Comparison of ENCODE assay signal across 8 cellular contexts in the genomic region with DNA sequence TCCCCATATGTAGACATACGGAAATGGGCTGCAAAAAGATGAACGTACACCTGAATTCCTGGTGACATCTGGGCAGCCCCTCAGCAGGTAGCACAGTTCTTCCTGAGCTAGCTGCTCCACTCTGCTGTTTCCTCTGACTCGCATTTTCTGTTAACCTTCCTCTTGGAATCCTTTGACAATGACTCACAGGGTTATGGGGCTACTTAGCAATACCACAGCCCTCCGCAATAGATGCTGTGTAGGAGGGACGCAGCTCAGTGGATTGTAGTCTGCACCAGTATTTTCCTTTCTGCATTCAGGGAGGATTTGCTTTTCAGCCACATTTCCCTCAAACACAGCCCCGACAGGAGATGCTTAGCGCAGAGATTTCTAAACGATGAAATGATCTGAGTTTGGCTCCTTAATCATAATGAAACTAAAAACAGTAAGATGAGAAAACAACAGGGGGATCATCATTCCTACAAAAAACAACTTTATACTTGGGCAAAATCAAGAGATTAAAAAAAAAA. TPM values are rescaled to one million over a fixed set of nuclear protein-coding genes. Genes with fewer than 3 reads are reported as not detected.
DNase-seq lines count a peak whose midpoint lies in the region; ATAC-seq and TF ChIP-seq lines count a peak whose summit lies in the region.

No MANE protein-coding gene starts in this region.

- H3K27me3 ChIP-seq in left lung: peaks cover 0 to 23% of the 10 kb centered on the region in 2 donors

- no peaks in the 10 kb centered on the region for H3K36me3 ChIP-seq in left lung

- POLR2A ChIA-PET in RWPE1 (lab: Yijun Ruan, JAX; ENCODE audit: low non-redundant PET) (no interaction called here), MCF 10A (lab: Yijun Ruan, JAX) (interaction anchor here (0.7 to 4.0 kb wide), 17 partner anchors 8 to 284 kb away, joined by 3 to 47 read pairs (median 4); a partner anchor contains a TSS)

- H3K27ac ChIP-seq in RWPE1: peak overlapping the region; percentile 44; the same call in 1 of the 2 replicates
- H3K27ac ChIP-seq in left lung: peak overlapping the region; percentile 34 to 81

- H3K9me3 Mint-ChIP-seq in MCF 10A (ENCODE audit: unreplicated experiment): peaks cover 8% of the 10 kb centered on the region
- H3K9me3 Mint-ChIP-seq in stimulated activated naive B cell treated with anti-CD40 and anti-IgM and Interleukin-4, amounts not matched to agents 10 μg/mL and 1 μg/mL and 100 μg/mL, for 72 hours: peaks cover 0 to 4% of the 10 kb centered on the region in 2 donors

- CTCF ChIA-PET in RWPE1 (lab: Yijun Ruan, JAX) (no interaction called here), MCF 10A (lab: Yijun Ruan, JAX) (interaction anchor here (0.7 to 6.9 kb wide), 11 partner anchors 12 to 344 kb away, joined by 3 to 54 read pairs (median 5); a partner anchor contains a TSS)

- ATAC-seq in Right ventricle myocardium inferior: peak; percentile 45
- peak; percentile 10 for ATAC-seq in HG03103 (IDR thresholded peaks at IDR 0.05; ENCODE audit: low read depth, unreplicated experiment)
- peak; percentile 78 for ATAC-seq in left lung
- ATAC-seq in stimulated activated naive B cell treated with anti-CD40 and anti-IgM and Interleukin-4, amounts not matched to agents 10 μg/mL and 1 μg/mL and 100 μg/mL, for 72 hours (replicated peaks): peak; percentile 66 to 72

- intact Hi-C loops in Right ventricle myocardium inferior (cut with DNase I) (no loop called here), cardiac septum (cut with DNase I) (loop anchor here (2.0 kb wide), 1 partner anchor 65 kb away; no protein-coding TSS in a partner anchor), MCF 10A (cut with micrococcal nuclease) (loop anchor here (1.0 to 10.0 kb wide), 2 partner anchors 69 to 186 kb away; no protein-coding TSS in a partner anchor), left lung (cut with DNase I) (loop anchor here in 1 of 2 donors (10.0 kb wide), 1 partner anchor 49 kb away; no protein-coding TSS in a partner anchor)

- no TSS peak for BruUV-seq in MCF 10A (replicated peaks; lab: Mats Ljungman, UMichigan)

- H3K4me1 ChIP-seq in left lung: peaks cover 10 to 30% of the 10 kb centered on the region in 2 donors

- peaks cover 0 to 5% of the 10 kb centered on the region in 2 donors for H3K9me3 ChIP-seq in left lung

- peak overlapping the region in 1 of 2 donors; percentile 19 for H3K4me3 ChIP-seq in left lung

- no peak overlapping the region for H3K27ac Mint-ChIP-seq in MCF 10A (ENCODE audit: low read depth, unreplicated experiment)
- H3K27ac Mint-ChIP-seq in stimulated activated naive B cell treated with anti-CD40 and anti-IgM and Interleukin-4, amounts not matched to agents 10 μg/mL and 1 μg/mL and 100 μg/mL, for 72 hours: peak overlapping the region; percentile 97

- no peaks in the 10 kb centered on the region for H3K27me3 Mint-ChIP-seq in MCF 10A (ENCODE audit: insufficient read depth, unreplicated experiment)
- no peaks in the 10 kb centered on the region for H3K27me3 Mint-ChIP-seq in stimulated activated naive B cell treated with anti-CD40 and anti-IgM and Interleukin-4, amounts not matched to agents 10 μg/mL and 1 μg/mL and 100 μg/mL, for 72 hours

- DNase-seq in Right ventricle myocardium inferior (ENCODE audit: missing footprints) (no peak), cardiac septum (ENCODE audit: low spot score) (no peak), RWPE1 (ENCODE audit: low spot score) (peak; percentile 92), MCF 10A (ENCODE audit: unreplicated experiment) (peak; percentile 83), left lung (peak in 1 of 2 donors; percentile 52), superior temporal gyrus (ENCODE audit: extremely low spot score) (no peak)
- peak; percentile 57 for DNase-seq in stimulated activated naive B cell treated with anti-CD40 and anti-IgM and Interleukin-4, amounts not matched to agents 10 μg/mL and 1 μg/mL and 100 μg/mL, for 72 hours

- H3K4me3 Mint-ChIP-seq in MCF 10A (ENCODE audit: unreplicated experiment): peak overlapping the region; percentile 68
- peak overlapping the region; percentile 83 to 84 for H3K4me3 Mint-ChIP-seq in stimulated activated naive B cell treated with anti-CD40 and anti-IgM and Interleukin-4, amounts not matched to agents 10 μg/mL and 1 μg/mL and 100 μg/mL, for 72 hours

- H3K4me1 Mint-ChIP-seq in MCF 10A (ENCODE audit: insufficient read depth, unreplicated experiment): peaks cover 9% of the 10 kb centered on the region
- peaks cover 48 to 90% of the 10 kb centered on the region in 2 donors for H3K4me1 Mint-ChIP-seq in stimulated activated naive B cell treated with anti-CD40 and anti-IgM and Interleukin-4, amounts not matched to agents 10 μg/mL and 1 μg/mL and 100 μg/mL, for 72 hours

- H3K36me3 Mint-ChIP-seq in MCF 10A (ENCODE audit: insufficient read depth, unreplicated experiment): no peaks in the 10 kb centered on the region
- H3K36me3 Mint-ChIP-seq in stimulated activated naive B cell treated with anti-CD40 and anti-IgM and Interleukin-4, amounts not matched to agents 10 μg/mL and 1 μg/mL and 100 μg/mL, for 72 hours: peaks cover 7 to 27% of the 10 kb centered on the region in 2 donors

- no peak for TF ChIP-seq CTCF in RWPE1 (conservative IDR thresholded peaks at IDR 0.05; ENCODE audit: low read depth)
- no peak for TF ChIP-seq CTCF in MCF 10A (IDR thresholded peaks at IDR 0.05; ENCODE audit: unreplicated experiment)
- peak in 1 of 2 donors; percentile 10 for TF ChIP-seq CTCF in left lung (IDR thresholded peaks at IDR 0.05)

RNA-seq across cellular contexts. Expression of a gene that starts 12.4 kb away (rescaled TPM):
- total RNA-seq in Right ventricle myocardium inferior: 2.2 TPM
- 8.4 TPM for total RNA-seq in cardiac septum
- 7.5 and 9.9 TPM in 2 replicates for total RNA-seq in MCF 10A (2022)
- total RNA-seq in left lung: 1 to 10 TPM; 3.8 to 5.6 TPM

Comparison
In these comparisons a context has a peak if more than half of its experiments do, and no peak if none do; other contexts are left out.
1. ATAC-seq: peak in every context shown above with its lines; median percentile 78 in left lung; 69 in stimulated activated naive B cell treated with anti-CD40 and anti-IgM and Interleukin-4, amounts not matched to agents 10 μg/mL and 1 μg/mL and 100 μg/mL, for 72 hours; 45 in Right ventricle myocardium inferior; 10 in HG03103.
2. DNase-seq: peak in RWPE1 (single experiment), MCF 10A (single experiment) and stimulated activated naive B cell treated with anti-CD40 and anti-IgM and Interleukin-4, amounts not matched to agents 10 μg/mL and 1 μg/mL and 100 μg/mL, for 72 hours (single experiment); none in Right ventricle myocardium inferior (single experiment), cardiac septum (single experiment) and superior temporal gyrus (single experiment).